ENCODE assay signal across 8 cellular contexts in genomic region chr14:58426819-58427288, GRCh38. TPM values are rescaled to one million over a fixed set of nuclear protein-coding genes. Genes with fewer than 3 reads are reported as not detected.
DNase-seq lines count a peak whose midpoint lies in the region; ATAC-seq and TF ChIP-seq lines count a peak whose summit lies in the region.

No MANE protein-coding gene starts in this region.

- peaks cover 0 to 26% (median 7%) of the 10 kb centered on the region in 4 donors for H3K4me1 ChIP-seq in right lobe of liver

- H3K9me3 Mint-ChIP-seq in activated CD4-positive, alpha-beta T cell treated with anti-CD3 and anti-CD28 coated beads for 36 hours (ENCODE audit: low read depth): no peaks in the 10 kb centered on the region

- intact Hi-C loops in activated CD4-positive, alpha-beta T cell treated with anti-CD3 and anti-CD28 coated beads for 36 hours (cut with DNase I, micrococcal nuclease): loop anchor here (1.0 to 10.0 kb wide), 12 partner anchors 30 to 1822 kb away; partner anchors contain the start of genes ARID4A (in 2 of the 2), DAAM1 (in 2 of the 2), PSMA3 (in 2 of the 2) and ACTR10 (in 1 of the 2)
- intact Hi-C loops in right lobe of liver (cut with DNase I): no loop called here

- no peaks in the 10 kb centered on the region for H3K27me3 Mint-ChIP-seq in activated CD4-positive, alpha-beta T cell treated with anti-CD3 and anti-CD28 coated beads for 36 hours

- DNase-seq in NCI-H345 (lab: John Stamatoyannopoulos, UW): peak; percentile 63
- DNase-seq in activated CD4-positive, alpha-beta T cell treated with anti-CD3 and anti-CD28 coated beads for 36 hours: peak; percentile 63
- peak; percentile 72 for DNase-seq in choroid plexus epithelial cell (ENCODE audit: low read depth)
- DNase-seq in right lobe of liver: peak; percentile 60 to 76 (median 68)
- DNase-seq in stimulated activated CD4-positive, alpha-beta T cell treated with anti-CD3 and anti-CD28 coated beads, Interleukin-4, amount 100 ng/mL, for 24 hours: peak; percentile 58
- no peak for DNase-seq in mesenteric fat pad (ENCODE audit: low spot score)

- ATAC-seq in GM18508 (IDR thresholded peaks at IDR 0.05; ENCODE audit: insufficient read depth, unreplicated experiment) (peak; percentile 5), HG03025 (IDR thresholded peaks at IDR 0.05; ENCODE audit: low FRiP score, unreplicated experiment) (peak; percentile 38), right lobe of liver (peak; percentile 72 to 79 (median 78))
- ATAC-seq in activated CD4-positive, alpha-beta T cell treated with anti-CD3 and anti-CD28 coated beads for 36 hours: peak; percentile 9

- H3K27ac ChIP-seq in right lobe of liver: peak overlapping the region; percentile 87 to 98 (median 96)

- peaks cover 44% of the 10 kb centered on the region for H3K4me1 Mint-ChIP-seq in activated CD4-positive, alpha-beta T cell treated with anti-CD3 and anti-CD28 coated beads for 36 hours

- peaks cover 25% of the 10 kb centered on the region for H3K36me3 Mint-ChIP-seq in activated CD4-positive, alpha-beta T cell treated with anti-CD3 and anti-CD28 coated beads for 36 hours (ENCODE audit: low read depth)

- POLR2A ChIA-PET in activated CD4-positive, alpha-beta T cell treated with anti-CD3 and anti-CD28 coated beads for 36 hours (lab: Charles Lee): interaction anchor here (0.5 to 2.3 kb wide), 5 partner anchors 129 to 1057 kb away, joined by 3 to 26 read pairs (median 4); partner anchors contain the start of genes ARID4A, JKAMP, L3HYPDH and PSMA3

- WGBS in right lobe of liver (ENCODE audit: insufficient coverage, low coverage, low lambda C conversion rate, missing lambda C conversion rate): 0% methylated on average over 16 of the region's 31 CpGs

- no peaks in the 10 kb centered on the region for H3K27me3 ChIP-seq in right lobe of liver

- H3K36me3 ChIP-seq in right lobe of liver: peaks cover 0 to 10% (median 2%) of the 10 kb centered on the region in 4 donors

- H3K4me3 ChIP-seq in choroid plexus epithelial cell (ENCODE audit: low read depth, low read length) (peak overlapping the region; percentile 74), right lobe of liver (peak overlapping the region; percentile 67 to 88 (median 73))

- peak overlapping the region; percentile 97 for H3K4me3 Mint-ChIP-seq in activated CD4-positive, alpha-beta T cell treated with anti-CD3 and anti-CD28 coated beads for 36 hours

- CTCF ChIA-PET in activated CD4-positive, alpha-beta T cell treated with anti-CD3 and anti-CD28 coated beads for 36 hours (lab: Charles Lee): interaction anchor here (0.6 to 2.2 kb wide), 2 partner anchors 31 to 36 kb away, joined by 4 to 10 read pairs; partner anchors contain the start of gene TOMM20L

- no peaks in the 10 kb centered on the region for H3K9me3 ChIP-seq in right lobe of liver

- no peak for TF ChIP-seq POLR2A in right lobe of liver (IDR thresholded peaks at IDR 0.05)

- no peak for TF ChIP-seq CTCF in choroid plexus epithelial cell (conservative IDR thresholded peaks at IDR 0.05; ENCODE audit: low read depth, low read length)
- TF ChIP-seq CTCF in right lobe of liver (IDR thresholded peaks at IDR 0.05): no peak

- H3K27ac Mint-ChIP-seq in activated CD4-positive, alpha-beta T cell treated with anti-CD3 and anti-CD28 coated beads for 36 hours: peak overlapping the region; percentile 99

RNA-seq across cellular contexts. Expression of gene TIMM9, which starts 0.5 kb away (rescaled TPM):
- total RNA-seq in activated CD4-positive, alpha-beta T cell treated with anti-CD3 and anti-CD28 coated beads for 36 hours: 100 to 1,000 TPM in 1 of 2 experiments, 10 to 100 TPM in 1; 72.6 to 109 TPM
- total RNA-seq in right lobe of liver: 10 to 100 TPM; 10.3 to 44.4 (median 18.2) TPM
- total RNA-seq in mesenteric fat pad: 41.8 TPM

RNA-seq across cellular contexts. Expression of gene KIAA0586, which starts 0.7 kb away (rescaled TPM):
- 10 to 100 TPM; 32.0 to 38.4 TPM for total RNA-seq in activated CD4-positive, alpha-beta T cell treated with anti-CD3 and anti-CD28 coated beads for 36 hours
- total RNA-seq in right lobe of liver: 10 to 100 TPM in 2 of 6 experiments, 1 to 10 TPM in 4; 4.7 to 14.6 (median 9.0) TPM
- total RNA-seq in mesenteric fat pad: 13.3 TPM

RNA-seq across cellular contexts. Expression of gene TOMM20L, which starts 31.1 kb away (rescaled TPM):
- total RNA-seq in activated CD4-positive, alpha-beta T cell treated with anti-CD3 and anti-CD28 coated beads for 36 hours: not detected
- total RNA-seq in right lobe of liver (not detected), mesenteric fat pad (not detected)

Comparison
In these comparisons a context has a peak if more than half of its experiments do, and no peak if none do; other contexts are left out.
1. ATAC-seq: peak in every context shown above with its lines; median percentile 78 in right lobe of liver; 38 in HG03025; 9 in activated CD4-positive, alpha-beta T cell treated with anti-CD3 and anti-CD28 coated beads for 36 hours; 5 in GM18508.
2. intact Hi-C loops: an anchor here in activated CD4-positive, alpha-beta T cell treated with anti-CD3 and anti-CD28 coated beads for 36 hours (1.0 to 10.0 kb wide); none called in right lobe of liver.